ENCODE assay signal across 6 cellular contexts in the genomic region with DNA sequence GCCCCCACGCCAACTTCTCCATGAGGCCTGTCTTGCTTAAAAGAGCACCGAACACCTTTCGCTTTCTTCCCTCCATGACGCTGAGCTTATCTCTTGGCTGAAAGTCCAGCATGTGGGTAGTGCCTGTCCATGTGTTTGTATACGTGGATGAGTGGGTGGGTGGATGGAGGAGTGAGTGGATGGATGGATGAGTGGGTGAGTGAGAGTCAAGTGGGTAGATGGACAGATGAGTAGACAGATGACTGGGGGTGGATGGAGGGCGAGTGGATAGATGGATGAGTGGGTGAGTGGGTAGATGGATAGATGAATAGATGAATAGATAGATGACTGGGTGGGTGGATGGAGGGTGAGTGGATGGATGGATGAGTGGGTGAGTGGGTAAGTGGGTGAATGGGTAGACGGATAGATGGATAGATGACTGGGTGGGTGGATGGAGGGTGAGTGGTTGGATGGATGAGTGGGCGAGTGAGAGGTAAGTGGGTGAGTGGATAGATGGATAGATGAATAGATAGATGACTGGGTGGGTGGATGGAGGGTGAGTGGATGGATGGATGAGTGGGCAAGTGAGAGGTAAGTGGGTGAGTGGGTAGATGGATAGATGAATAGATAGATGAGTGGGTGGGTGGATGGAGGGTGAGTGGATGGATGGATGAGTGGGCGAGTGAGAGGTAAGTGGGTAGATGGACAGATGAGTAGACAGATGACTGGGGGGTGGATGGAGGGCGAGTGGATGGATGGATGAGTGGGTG. TPM values are rescaled to one million over a fixed set of nuclear protein-coding genes. Genes with fewer than 3 reads are reported as not detected.
"Had no signal": no experiment of that assay in that cellular context is flagged by ENCODE, and none has a peak within 500 bp of the region (broad histone marks: within the 10 kb centered on the region; RNA-seq: fewer than 3 reads in every experiment).

No MANE protein-coding gene starts in this region.

RNA-seq across cellular contexts. Expression of a gene that starts 36.1 kb away (rescaled TPM):
- total RNA-seq: M059J, PC-3, Peyer's patch, Right ventricle myocardium superior, SJSA1 had no signal
- polyA plus RNA-seq: SK-N-SH had no signal

RNA-seq across cellular contexts. Expression of a gene that starts 46.7 kb away (rescaled TPM):
- total RNA-seq: Right ventricle myocardium superior, SJSA1 had no signal
- polyA plus RNA-seq: SK-N-SH had no signal
